8 cellular contexts compared by ENCODE assay signal in genomic region chr3:119497824-119498187, GRCh38. TPM values are rescaled to one million over a fixed set of nuclear protein-coding genes. Genes with fewer than 3 reads are reported as not detected.
DNase-seq lines count a peak whose midpoint lies in the region; ATAC-seq lines count a peak whose summit lies in the region.

No MANE protein-coding gene starts in this region.

- no peaks in the 10 kb centered on the region for H4K20me1 ChIP-seq in Karpas-422 (ENCODE audit: insufficient read depth, low read depth, low read length)

- H3K4me3 ChIP-seq in Karpas-422 (ENCODE audit: low read length) (peak overlapping the region; percentile 98), iPS-18c (ENCODE audit: insufficient read depth, low read depth, low read length) (peak overlapping the region; percentile 97), skeletal muscle satellite cell (ENCODE audit: low read length) (peak overlapping the region; percentile 90)

- H3K4me1 ChIP-seq in Karpas-422 (ENCODE audit: low read length), result peaks cover 32% of the 10 kb centered on the region
- peaks cover 23% of the 10 kb centered on the region for H3K4me1 ChIP-seq in skeletal muscle satellite cell (ENCODE audit: control insufficient read depth, insufficient read depth, low read length)

- peak overlapping the region; percentile 56; the same call in 1 of the 2 replicates for H3K27ac ChIP-seq in Karpas-422 (ENCODE audit: low read length)

- H3K36me3 ChIP-seq in Karpas-422 (ENCODE audit: insufficient read depth, low read length) (peaks cover 9% of the 10 kb centered on the region; the same call in 1 of the 2 replicates), skeletal muscle satellite cell (ENCODE audit: insufficient read depth, low read length) (no peaks in the 10 kb centered on the region)

- peak; percentile 15 for DNase-seq in activated CD4-positive, alpha-beta T cell treated with anti-CD3 and anti-CD28 coated beads for 48 hours
- no peak for DNase-seq in activated CD4-positive, alpha-beta T cell treated with anti-CD3 and anti-CD28 coated beads for 1 hour
- peak; percentile 61 for DNase-seq in Karpas-422
- DNase-seq in astrocyte of the hippocampus (ENCODE audit: low read depth, low spot score), result peak; percentile 48

- peaks cover 53% of the 10 kb centered on the region for H3K79me2 ChIP-seq in Karpas-422 (ENCODE audit: low read length)

- no peak overlapping the region for H2AFZ ChIP-seq in Karpas-422 (ENCODE audit: low read length)

- peak overlapping the region; percentile 98 for H3K9ac ChIP-seq in Karpas-422 (ENCODE audit: low read length)
- peak overlapping the region; percentile 91 for H3K9ac ChIP-seq in skeletal muscle satellite cell (ENCODE audit: low read depth, low read length)

- ATAC-seq in HG03565 (IDR thresholded peaks at IDR 0.05; ENCODE audit: unreplicated experiment) (no peak), GM21737 (IDR thresholded peaks at IDR 0.05; ENCODE audit: unreplicated experiment) (no peak)

- H3K9me3 ChIP-seq in Karpas-422 (ENCODE audit: low read length) (no peaks in the 10 kb centered on the region), iPS-18c (ENCODE audit: control insufficient read depth, insufficient read depth, low read length) (no peaks in the 10 kb centered on the region), skeletal muscle satellite cell (replicated peaks; ENCODE audit: low read length) (no peaks in the 10 kb centered on the region)

- H3K27me3 ChIP-seq in Karpas-422 (ENCODE audit: low read length) (no peaks in the 10 kb centered on the region), skeletal muscle satellite cell (ENCODE audit: control insufficient read depth, insufficient read depth, low read length) (no peaks in the 10 kb centered on the region)

- 0 out of 2 replicates have a peak, but pooled peaks cover 2% of the 10 kb centered on the region for H3K9me2 ChIP-seq in Karpas-422 (replicated peaks; ENCODE audit: insufficient read depth, low read length)

- peak overlapping the region; percentile 97 for H3K4me2 ChIP-seq in Karpas-422 (ENCODE audit: low read depth, low read length, poor library complexity, severe bottlenecking)
- peak overlapping the region; percentile 90 for H3K4me2 ChIP-seq in skeletal muscle satellite cell (ENCODE audit: low read length)

RNA-seq across cellular contexts. Expression of gene TIMMDC1, which starts 0.5 kb away (rescaled TPM):
- total RNA-seq in Karpas-422 (2014; rRNA removed; shearing (Covaris generic); ENCODE audit: low replicate concordance), result 94.1 and 105 TPM in 2 replicates
- total RNA-seq in skeletal muscle satellite cell (2012; rRNA removed), result 63.1 and 67.2 TPM in 2 replicates

RNA-seq across cellular contexts. Expression of gene POGLUT1, which starts 29.0 kb away (rescaled TPM):
- total RNA-seq in Karpas-422 (2014; rRNA removed; shearing (Covaris generic); ENCODE audit: low replicate concordance), result 22.8 and 24.7 TPM in 2 replicates
- 15.5 and 19.9 TPM in 2 replicates for total RNA-seq in skeletal muscle satellite cell (2012; rRNA removed)

RNA-seq across cellular contexts. Expression of gene TMEM39A, which starts 34.4 kb away (rescaled TPM):
- total RNA-seq in Karpas-422 (2014; rRNA removed; shearing (Covaris generic); ENCODE audit: low replicate concordance), result 28.4 and 37.4 TPM in 2 replicates
- total RNA-seq in skeletal muscle satellite cell (2012; rRNA removed), result 54.8 and 60.8 TPM in 2 replicates
